17 cellular contexts compared by ENCODE assay signal in genomic region chr10:100175873-100176272, GRCh38.
"Had no signal": no experiment of that assay in that cellular context is flagged by ENCODE, and none has a peak within 500 bp of the region (broad histone marks: within the 10 kb centered on the region; RNA-seq: fewer than 3 reads in every experiment).

No MANE protein-coding gene starts in this region.

- H3K4me3 Mint-ChIP-seq: activated naive CD8-positive, alpha-beta T cell; activated T-cell treated with anti-CD3 and anti-CD28 coated beads, Interleukin-2, amount 50 U/mL, for 4 hours; natural killer cell; stimulated activated memory B cell treated with anti-CD40 and anti-IgM and Interleukin-4, amounts not matched to agents 10 μg/mL and 1 μg/mL and 100 μg/mL, for 72 hours; WTC11 had no signal

- H3K27ac Mint-ChIP-seq: activated naive CD8-positive, alpha-beta T cell; activated T-helper 2 cell treated with anti-CD3 and anti-CD28 coated beads, Interferon-gamma antibody, Interleukin-2, Interleukin-4, amounts not matched to agents 10 μg/mL and 5 μg/mL and 100 μg/mL, durations not matched to agents 14 hours and 24 hours and 36 hours; natural killer cell; stimulated activated memory B cell treated with anti-CD40 and anti-IgM and Interleukin-4, amounts not matched to agents 10 μg/mL and 1 μg/mL and 100 μg/mL, for 72 hours; WTC11 had no signal

- H3K4me1 ChIP-seq: psoas muscle, vagina had no signal

- H3K9me3 ChIP-seq: vagina had no signal

- H3K27me3 Mint-ChIP-seq: activated naive CD8-positive, alpha-beta T cell; stimulated activated memory B cell treated with anti-CD40 and anti-IgM and Interleukin-4, amounts not matched to agents 10 μg/mL and 1 μg/mL and 100 μg/mL, for 72 hours had no signal

- DNase-seq: activated CD8-positive, alpha-beta memory T cell treated with anti-CD3 and anti-CD28 coated beads, Interleukin-2, amount 50 U/mL, for 48 hours; activated naive CD4-positive, alpha-beta T cell; activated T-cell treated with anti-CD3 and anti-CD28 coated beads, Interleukin-2, amount 50 U/mL, for 4 hours; foreskin fibroblast; natural killer cell; psoas muscle; right cardiac atrium; stimulated activated CD4-positive, alpha-beta T cell treated with anti-CD3 and anti-CD28 coated beads, Interleukin-2, amount 100 ng/mL, for 24 hours; T-helper 1 cell; trophoblast cell had no signal

- H3K27me3 ChIP-seq: vagina had no signal

- H3K27ac ChIP-seq: epithelial cell of prostate, psoas muscle, vagina had no signal

- H3K9me3 Mint-ChIP-seq: natural killer cell, WTC11 had no signal

- H3K4me1 Mint-ChIP-seq: WTC11 had no signal

- H3K4me3 ChIP-seq: lung, psoas muscle, vagina had no signal
